1 cellular context compared by ENCODE assay signal in genomic region chr11:67079065-67079464, GRCh38.
TF ChIP-seq lines count a peak whose summit lies in the region.

No MANE protein-coding gene starts in this region.

TF ChIP-seq in WTC11, 78 proteins besides CTCF, POLR2A, EP300 and RAD21 (continued from another document):
- TF ChIP-seq, protein P1, sequence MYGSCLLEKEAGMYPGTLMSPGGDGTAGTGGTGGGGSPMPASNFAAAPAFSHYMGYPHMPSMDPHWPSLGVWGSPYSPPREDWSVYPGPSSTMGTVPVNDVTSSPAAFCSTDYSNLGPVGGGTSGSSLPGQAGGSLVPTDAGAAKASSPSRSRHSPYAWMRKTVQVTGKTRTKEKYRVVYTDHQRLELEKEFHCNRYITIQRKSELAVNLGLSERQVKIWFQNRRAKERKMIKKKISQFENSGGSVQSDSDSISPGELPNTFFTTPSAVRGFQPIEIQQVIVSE (CRISPR knock-in tag; IDR thresholded peaks at IDR 0.05; ENCODE audit: borderline replicate concordance), result no peak
- TF ChIP-seq ATF6 (CRISPR knock-in tag; IDR thresholded peaks at IDR 0.05) (no peak), MYBL2 (CRISPR knock-in tag; IDR thresholded peaks at IDR 0.05) (no peak), SOX15 (CRISPR knock-in tag; IDR thresholded peaks at IDR 0.05) (no peak), FOXK1 (CRISPR knock-in tag; IDR thresholded peaks at IDR 0.05) (no peak), ZNF425 (CRISPR knock-in tag; conservative IDR thresholded peaks at IDR 0.05) (no peak), ZNF416 (CRISPR knock-in tag; IDR thresholded peaks at IDR 0.05) (no peak), ESRRA (CRISPR knock-in tag; IDR thresholded peaks at IDR 0.05; ENCODE audit: borderline replicate concordance) (no peak), ZBTB43 (CRISPR knock-in tag; IDR thresholded peaks at IDR 0.05) (no peak)
- TF ChIP-seq, protein P2, sequence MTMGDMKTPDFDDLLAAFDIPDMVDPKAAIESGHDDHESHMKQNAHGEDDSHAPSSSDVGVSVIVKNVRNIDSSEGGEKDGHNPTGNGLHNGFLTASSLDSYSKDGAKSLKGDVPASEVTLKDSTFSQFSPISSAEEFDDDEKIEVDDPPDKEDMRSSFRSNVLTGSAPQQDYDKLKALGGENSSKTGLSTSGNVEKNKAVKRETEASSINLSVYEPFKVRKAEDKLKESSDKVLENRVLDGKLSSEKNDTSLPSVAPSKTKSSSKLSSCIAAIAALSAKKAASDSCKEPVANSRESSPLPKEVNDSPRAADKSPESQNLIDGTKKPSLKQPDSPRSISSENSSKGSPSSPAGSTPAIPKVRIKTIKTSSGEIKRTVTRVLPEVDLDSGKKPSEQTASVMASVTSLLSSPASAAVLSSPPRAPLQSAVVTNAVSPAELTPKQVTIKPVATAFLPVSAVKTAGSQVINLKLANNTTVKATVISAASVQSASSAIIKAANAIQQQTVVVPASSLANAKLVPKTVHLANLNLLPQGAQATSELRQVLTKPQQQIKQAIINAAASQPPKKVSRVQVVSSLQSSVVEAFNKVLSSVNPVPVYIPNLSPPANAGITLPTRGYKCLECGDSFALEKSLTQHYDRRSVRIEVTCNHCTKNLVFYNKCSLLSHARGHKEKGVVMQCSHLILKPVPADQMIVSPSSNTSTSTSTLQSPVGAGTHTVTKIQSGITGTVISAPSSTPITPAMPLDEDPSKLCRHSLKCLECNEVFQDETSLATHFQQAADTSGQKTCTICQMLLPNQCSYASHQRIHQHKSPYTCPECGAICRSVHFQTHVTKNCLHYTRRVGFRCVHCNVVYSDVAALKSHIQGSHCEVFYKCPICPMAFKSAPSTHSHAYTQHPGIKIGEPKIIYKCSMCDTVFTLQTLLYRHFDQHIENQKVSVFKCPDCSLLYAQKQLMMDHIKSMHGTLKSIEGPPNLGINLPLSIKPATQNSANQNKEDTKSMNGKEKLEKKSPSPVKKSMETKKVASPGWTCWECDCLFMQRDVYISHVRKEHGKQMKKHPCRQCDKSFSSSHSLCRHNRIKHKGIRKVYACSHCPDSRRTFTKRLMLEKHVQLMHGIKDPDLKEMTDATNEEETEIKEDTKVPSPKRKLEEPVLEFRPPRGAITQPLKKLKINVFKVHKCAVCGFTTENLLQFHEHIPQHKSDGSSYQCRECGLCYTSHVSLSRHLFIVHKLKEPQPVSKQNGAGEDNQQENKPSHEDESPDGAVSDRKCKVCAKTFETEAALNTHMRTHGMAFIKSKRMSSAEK (CRISPR knock-in tag; IDR thresholded peaks at IDR 0.05; ENCODE audit: borderline replicate concordance), result no peak
- TF ChIP-seq, protein P3, sequence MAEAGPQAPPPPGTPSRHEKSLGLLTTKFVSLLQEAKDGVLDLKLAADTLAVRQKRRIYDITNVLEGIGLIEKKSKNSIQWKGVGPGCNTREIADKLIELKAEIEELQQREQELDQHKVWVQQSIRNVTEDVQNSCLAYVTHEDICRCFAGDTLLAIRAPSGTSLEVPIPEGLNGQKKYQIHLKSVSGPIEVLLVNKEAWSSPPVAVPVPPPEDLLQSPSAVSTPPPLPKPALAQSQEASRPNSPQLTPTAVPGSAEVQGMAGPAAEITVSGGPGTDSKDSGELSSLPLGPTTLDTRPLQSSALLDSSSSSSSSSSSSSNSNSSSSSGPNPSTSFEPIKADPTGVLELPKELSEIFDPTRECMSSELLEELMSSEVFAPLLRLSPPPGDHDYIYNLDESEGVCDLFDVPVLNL (CRISPR knock-in tag; IDR thresholded peaks at IDR 0.05; ENCODE audit: borderline replicate concordance, low read depth), result no peak
- TF ChIP-seq, protein P4, sequence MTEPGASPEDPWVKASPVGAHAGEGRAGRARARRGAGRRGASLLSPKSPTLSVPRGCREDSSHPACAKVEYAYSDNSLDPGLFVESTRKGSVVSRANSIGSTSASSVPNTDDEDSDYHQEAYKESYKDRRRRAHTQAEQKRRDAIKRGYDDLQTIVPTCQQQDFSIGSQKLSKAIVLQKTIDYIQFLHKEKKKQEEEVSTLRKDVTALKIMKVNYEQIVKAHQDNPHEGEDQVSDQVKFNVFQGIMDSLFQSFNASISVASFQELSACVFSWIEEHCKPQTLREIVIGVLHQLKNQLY (CRISPR knock-in tag; IDR thresholded peaks at IDR 0.05), result no peak
- TF ChIP-seq, protein P5, sequence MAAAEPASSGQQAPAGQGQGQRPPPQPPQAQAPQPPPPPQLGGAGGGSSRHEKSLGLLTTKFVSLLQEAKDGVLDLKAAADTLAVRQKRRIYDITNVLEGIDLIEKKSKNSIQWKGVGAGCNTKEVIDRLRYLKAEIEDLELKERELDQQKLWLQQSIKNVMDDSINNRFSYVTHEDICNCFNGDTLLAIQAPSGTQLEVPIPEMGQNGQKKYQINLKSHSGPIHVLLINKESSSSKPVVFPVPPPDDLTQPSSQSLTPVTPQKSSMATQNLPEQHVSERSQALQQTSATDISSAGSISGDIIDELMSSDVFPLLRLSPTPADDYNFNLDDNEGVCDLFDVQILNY (CRISPR knock-in tag; IDR thresholded peaks at IDR 0.05), result no peak
